8 cellular contexts compared by ENCODE assay signal in genomic region chr2:197889041-197889440, GRCh38.
DNase-seq lines count a peak whose midpoint lies in the region; ATAC-seq and TF ChIP-seq lines count a peak whose summit lies in the region.

No MANE protein-coding gene starts in this region.

- TF ChIP-seq CTCF in endothelial cell (IDR thresholded peaks at IDR 0.05; ENCODE audit: unreplicated experiment) (no peak), mesothelial cell of epicardium (IDR thresholded peaks at IDR 0.05; ENCODE audit: unreplicated experiment) (no peak), chondrocyte (IDR thresholded peaks at IDR 0.05) (no peak)

- H3K9me3 Mint-ChIP-seq in endothelial cell (ENCODE audit: unreplicated experiment), result no peaks in the 10 kb centered on the region
- H3K9me3 Mint-ChIP-seq in mesothelial cell of epicardium, result no peaks in the 10 kb centered on the region
- H3K9me3 Mint-ChIP-seq in chondrocyte (ENCODE audit: low read depth), result no peaks in the 10 kb centered on the region

- H3K4me3 Mint-ChIP-seq in endothelial cell (ENCODE audit: unreplicated experiment) (no peak overlapping the region), mesothelial cell of epicardium (no peak overlapping the region), chondrocyte (ENCODE audit: unreplicated experiment) (no peak overlapping the region)

- H3K4me1 Mint-ChIP-seq in endothelial cell (ENCODE audit: unreplicated experiment), result peaks cover 19% of the 10 kb centered on the region
- H3K4me1 Mint-ChIP-seq in mesothelial cell of epicardium, result peaks cover 17% of the 10 kb centered on the region
- H3K4me1 Mint-ChIP-seq in chondrocyte (ENCODE audit: low read depth), result peaks cover 12% of the 10 kb centered on the region

- DNase-seq in AG20443 (ENCODE audit: low spot score), result peak; percentile 63
- peak; percentile 88 for DNase-seq in RPMI8226
- DNase-seq in endothelial cell (ENCODE audit: low spot score), result no peak
- peak; percentile 45 for DNase-seq in putamen (ENCODE audit: low spot score)
- no peak for DNase-seq in mesothelial cell of epicardium (ENCODE audit: low spot score in 2 of 2, unreplicated experiment in 2 of 2)
- DNase-seq in chondrocyte (ENCODE audit: low spot score), result no peak

- H3K27me3 Mint-ChIP-seq in endothelial cell (ENCODE audit: unreplicated experiment) (no peaks in the 10 kb centered on the region), mesothelial cell of epicardium (ENCODE audit: low read depth) (no peaks in the 10 kb centered on the region), chondrocyte (ENCODE audit: low read depth) (peaks cover 5% of the 10 kb centered on the region)

- no peaks in the 10 kb centered on the region for H3K36me3 Mint-ChIP-seq in endothelial cell (ENCODE audit: low read depth, unreplicated experiment)
- no peaks in the 10 kb centered on the region for H3K36me3 Mint-ChIP-seq in mesothelial cell of epicardium
- H3K36me3 Mint-ChIP-seq in chondrocyte (ENCODE audit: low read depth), result peaks cover 1% of the 10 kb centered on the region

- H3K27ac Mint-ChIP-seq in endothelial cell (ENCODE audit: unreplicated experiment) (peak overlapping the region; percentile 40), mesothelial cell of epicardium (no peak overlapping the region), chondrocyte (ENCODE audit: unreplicated experiment) (no peak overlapping the region)

- peak; percentile 98 for ATAC-seq in GM18868 (IDR thresholded peaks at IDR 0.05; ENCODE audit: unreplicated experiment)
- ATAC-seq in HG03025 (IDR thresholded peaks at IDR 0.05; ENCODE audit: low FRiP score, unreplicated experiment), result peak; percentile 98

Comparison
In these comparisons a context has a peak if more than half of its experiments do, and no peak if none do; other contexts are left out.
1. DNase-seq: peak in AG20443 (single experiment), RPMI8226 (single experiment) and putamen (single experiment); none in endothelial cell (single experiment), mesothelial cell of epicardium (0 of 2) and chondrocyte (single experiment).